ENCODE assay signal across 12 cellular contexts in the genomic region with DNA sequence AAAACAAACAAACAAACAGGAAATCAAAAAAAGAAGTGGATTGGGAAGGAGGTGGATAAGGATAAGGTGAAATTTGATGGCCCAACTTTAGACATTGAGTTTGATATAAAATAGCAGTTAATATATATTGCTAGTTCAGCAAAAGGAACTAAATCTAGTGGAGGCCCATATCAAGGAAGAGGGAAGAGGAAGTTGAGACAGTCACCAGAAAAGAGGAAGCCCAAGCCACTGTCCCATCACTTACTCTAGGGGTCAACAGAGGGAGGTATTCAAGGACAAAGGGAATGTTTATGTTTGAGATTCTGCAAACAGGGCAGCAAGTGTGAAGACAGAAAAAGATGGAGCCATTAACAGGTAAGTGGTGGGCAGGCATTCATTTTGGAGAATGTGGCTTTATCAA. TPM values are rescaled to one million over a fixed set of nuclear protein-coding genes. Genes with fewer than 3 reads are reported as not detected.
DNase-seq lines count a peak whose midpoint lies in the region; TF ChIP-seq lines count a peak whose summit lies in the region.
"Had no signal": no experiment of that assay in that cellular context is flagged by ENCODE, and none has a peak within 500 bp of the region (broad histone marks: within the 10 kb centered on the region; RNA-seq: fewer than 3 reads in every experiment).

No MANE protein-coding gene starts in this region.

- no peak overlapping the region for H3K4me3 Mint-ChIP-seq in activated T-helper 1 cell treated with anti-CD3 and anti-CD28 coated beads, Interleukin-12 subunit alpha, Interleukin-12 subunit beta, Interleukin-2, Interleukin-4 antibody, amounts not matched to agents 30 ng/mL and 10 ng/mL and 1 ng/mL, durations not matched to agents 14 hours and 24 hours and 36 hours
- H3K4me3 Mint-ChIP-seq in neural crest cell = peak overlapping the region; percentile 36

- H3K27ac Mint-ChIP-seq in activated T-helper 1 cell treated with anti-CD3 and anti-CD28 coated beads, Interleukin-12 subunit alpha, Interleukin-12 subunit beta, Interleukin-2, Interleukin-4 antibody, amounts not matched to agents 30 ng/mL and 10 ng/mL and 1 ng/mL, durations not matched to agents 14 hours and 24 hours and 36 hours = peak overlapping the region; percentile 62
- H3K27ac Mint-ChIP-seq in neural crest cell (ENCODE audit: unreplicated experiment) = no peak overlapping the region

- TF ChIP-seq CTCF in neural crest cell (conservative IDR thresholded peaks at IDR 0.05) = no peak

- H3K4me1 Mint-ChIP-seq in activated T-helper 1 cell treated with anti-CD3 and anti-CD28 coated beads, Interleukin-12 subunit alpha, Interleukin-12 subunit beta, Interleukin-2, Interleukin-4 antibody, amounts not matched to agents 30 ng/mL and 10 ng/mL and 1 ng/mL, durations not matched to agents 14 hours and 24 hours and 36 hours (ENCODE audit: low read depth) = peaks cover 45% of the 10 kb centered on the region
- H3K4me1 Mint-ChIP-seq in neural crest cell = peaks cover 35% of the 10 kb centered on the region

- intact Hi-C loops in activated T-helper 1 cell treated with anti-CD3 and anti-CD28 coated beads, Interleukin-12 subunit alpha, Interleukin-12 subunit beta, Interleukin-2, Interleukin-4 antibody, amounts not matched to agents 30 ng/mL and 10 ng/mL and 1 ng/mL, durations not matched to agents 14 hours and 24 hours and 36 hours (cut with micrococcal nuclease) = no loop called here

- H3K27me3 Mint-ChIP-seq in activated T-helper 1 cell treated with anti-CD3 and anti-CD28 coated beads, Interleukin-12 subunit alpha, Interleukin-12 subunit beta, Interleukin-2, Interleukin-4 antibody, amounts not matched to agents 30 ng/mL and 10 ng/mL and 1 ng/mL, durations not matched to agents 14 hours and 24 hours and 36 hours (ENCODE audit: insufficient read depth) = no peaks in the 10 kb centered on the region
- no peaks in the 10 kb centered on the region for H3K27me3 Mint-ChIP-seq in neural crest cell (ENCODE audit: low read depth)

- no peaks in the 10 kb centered on the region for H3K9me3 Mint-ChIP-seq in activated T-helper 1 cell treated with anti-CD3 and anti-CD28 coated beads, Interleukin-12 subunit alpha, Interleukin-12 subunit beta, Interleukin-2, Interleukin-4 antibody, amounts not matched to agents 30 ng/mL and 10 ng/mL and 1 ng/mL, durations not matched to agents 14 hours and 24 hours and 36 hours
- H3K9me3 Mint-ChIP-seq in neural crest cell = no peaks in the 10 kb centered on the region

- peaks cover 34% of the 10 kb centered on the region for H3K36me3 Mint-ChIP-seq in activated T-helper 1 cell treated with anti-CD3 and anti-CD28 coated beads, Interleukin-12 subunit alpha, Interleukin-12 subunit beta, Interleukin-2, Interleukin-4 antibody, amounts not matched to agents 30 ng/mL and 10 ng/mL and 1 ng/mL, durations not matched to agents 14 hours and 24 hours and 36 hours (ENCODE audit: low read depth)
- peaks cover 7% of the 10 kb centered on the region for H3K36me3 Mint-ChIP-seq in neural crest cell (ENCODE audit: low read depth)

- peak; percentile 85 for DNase-seq in GF-D8 (lab: John Stamatoyannopoulos, UW)
- peak; percentile 64 for DNase-seq in NAMALWA (ENCODE audit: low spot score)
- no peak for DNase-seq in activated T-helper 1 cell treated with anti-CD3 and anti-CD28 coated beads, Interleukin-12 subunit alpha, Interleukin-12 subunit beta, Interleukin-2, Interleukin-4 antibody, amounts not matched to agents 30 ng/mL and 10 ng/mL and 1 ng/mL, durations not matched to agents 14 hours and 24 hours and 36 hours (ENCODE audit: low spot score)
- DNase-seq in neural crest cell (ENCODE audit: low read depth, low spot score) = no peak
- no peak for DNase-seq in COLO829 (ENCODE audit: low spot score)
- no peak for DNase-seq in GOT3 (lab: John Stamatoyannopoulos, UW)
- DNase-seq in AG20443 (ENCODE audit: low spot score) = no peak
- DNase-seq: DMS79, hippocampal formation, midbrain, NCI-H187 treated with DMSO at 0.1 percent for 48 hours had no signal

RNA-seq across cellular contexts. Expression of gene LAMTOR4, which starts 3.7 kb away (rescaled TPM):
- total RNA-seq in activated T-helper 1 cell treated with anti-CD3 and anti-CD28 coated beads, Interleukin-12 subunit alpha, Interleukin-12 subunit beta, Interleukin-2, Interleukin-4 antibody, amounts not matched to agents 30 ng/mL and 10 ng/mL and 1 ng/mL, durations not matched to agents 14 hours and 24 hours and 36 hours = 119 and 133 TPM in 2 replicates
- total RNA-seq in neural crest cell = 134 and 135 TPM in 2 replicates

RNA-seq across cellular contexts. Expression of gene TRAPPC14, which starts 6.1 kb away (rescaled TPM):
- 43.9 and 44.3 TPM in 2 replicates for total RNA-seq in activated T-helper 1 cell treated with anti-CD3 and anti-CD28 coated beads, Interleukin-12 subunit alpha, Interleukin-12 subunit beta, Interleukin-2, Interleukin-4 antibody, amounts not matched to agents 30 ng/mL and 10 ng/mL and 1 ng/mL, durations not matched to agents 14 hours and 24 hours and 36 hours
- 32.0 and 33.9 TPM in 2 replicates for total RNA-seq in neural crest cell

RNA-seq across cellular contexts. Expression of gene GAL3ST4, which starts 16.0 kb away (rescaled TPM):
- 1.3 and 1.5 TPM in 2 replicates for total RNA-seq in activated T-helper 1 cell treated with anti-CD3 and anti-CD28 coated beads, Interleukin-12 subunit alpha, Interleukin-12 subunit beta, Interleukin-2, Interleukin-4 antibody, amounts not matched to agents 30 ng/mL and 10 ng/mL and 1 ng/mL, durations not matched to agents 14 hours and 24 hours and 36 hours
- total RNA-seq in neural crest cell = 15.3 and 16.6 TPM in 2 replicates

RNA-seq across cellular contexts. Expression of gene GPC2, which starts 24.8 kb away (rescaled TPM):
- total RNA-seq in activated T-helper 1 cell treated with anti-CD3 and anti-CD28 coated beads, Interleukin-12 subunit alpha, Interleukin-12 subunit beta, Interleukin-2, Interleukin-4 antibody, amounts not matched to agents 30 ng/mL and 10 ng/mL and 1 ng/mL, durations not matched to agents 14 hours and 24 hours and 36 hours = 3.9 and 4.8 TPM in 2 replicates
- total RNA-seq in neural crest cell = 97.8 and 106 TPM in 2 replicates

RNA-seq across cellular contexts. Expression of gene STAG3, which starts 25.3 kb away (rescaled TPM):
- 25.0 and 30.6 TPM in 2 replicates for total RNA-seq in activated T-helper 1 cell treated with anti-CD3 and anti-CD28 coated beads, Interleukin-12 subunit alpha, Interleukin-12 subunit beta, Interleukin-2, Interleukin-4 antibody, amounts not matched to agents 30 ng/mL and 10 ng/mL and 1 ng/mL, durations not matched to agents 14 hours and 24 hours and 36 hours
- 1.1 and 1.9 TPM in 2 replicates for total RNA-seq in neural crest cell
- total RNA-seq: vagina had no signal

Comparison
In these comparisons a context has a peak if more than half of its experiments do, and no peak if none do; other contexts are left out.
1. DNase-seq: peak in GF-D8 (single experiment) and NAMALWA (single experiment); none in activated T-helper 1 cell treated with anti-CD3 and anti-CD28 coated beads, Interleukin-12 subunit alpha, Interleukin-12 subunit beta, Interleukin-2, Interleukin-4 antibody, amounts not matched to agents 30 ng/mL and 10 ng/mL and 1 ng/mL, durations not matched to agents 14 hours and 24 hours and 36 hours (single experiment), neural crest cell (single experiment), COLO829 (single experiment), GOT3 (single experiment) and AG20443 (single experiment).